ENCODE assay signal across 9 cellular contexts in genomic region chr16:89443727-89444084, GRCh38. TPM values are rescaled to one million over a fixed set of nuclear protein-coding genes. Genes with fewer than 3 reads are reported as not detected.
A peak's percentile ranks its signal among the peaks of the same experiment; 100 is the strongest.
DNase-seq lines count a peak whose midpoint lies in the region; ATAC-seq and TF ChIP-seq lines count a peak whose summit lies in the region.
"Had no signal": no experiment of that assay in that cellular context is flagged by ENCODE, and none has a peak within 500 bp of the region (broad histone marks: within the 10 kb centered on the region; RNA-seq: fewer than 3 reads in every experiment).

No MANE protein-coding gene starts in this region.

- H3K27me3 Mint-ChIP-seq in activated CD4-positive, alpha-beta T cell treated with anti-CD3 and anti-CD28 coated beads, Interleukin-2, amount 10 ng/mL, durations not matched to agents 24 days and 14 days, result no peaks in the 10 kb centered on the region
- no peaks in the 10 kb centered on the region for H3K27me3 Mint-ChIP-seq in activated naive CD8-positive, alpha-beta T cell
- H3K27me3 Mint-ChIP-seq in stimulated activated naive CD8-positive, alpha-beta T cell treated with anti-CD3 and anti-CD28 coated beads, Interleukin-15, amount 100 ng/mL, for 72 hours, result no peaks in the 10 kb centered on the region
- peaks cover 23% of the 10 kb centered on the region for H3K27me3 Mint-ChIP-seq in endothelial cell (ENCODE audit: unreplicated experiment)

- H3K4me3 Mint-ChIP-seq in activated CD4-positive, alpha-beta T cell treated with anti-CD3 and anti-CD28 coated beads, Interleukin-2, amount 10 ng/mL, durations not matched to agents 24 days and 14 days, result no peak overlapping the region
- peak overlapping the region; percentile 60 for H3K4me3 Mint-ChIP-seq in activated naive CD8-positive, alpha-beta T cell
- H3K4me3 Mint-ChIP-seq in stimulated activated naive CD8-positive, alpha-beta T cell treated with anti-CD3 and anti-CD28 coated beads, Interleukin-15, amount 100 ng/mL, for 72 hours, result peak overlapping the region; percentile 68 to 71
- H3K4me3 Mint-ChIP-seq in endothelial cell (ENCODE audit: unreplicated experiment), result no peak overlapping the region

- ATAC-seq in left colon (peak; percentile 68), GM18498 (IDR thresholded peaks at IDR 0.05; ENCODE audit: unreplicated experiment) (no peak)
- no peak for ATAC-seq in stimulated activated naive CD8-positive, alpha-beta T cell treated with anti-CD3 and anti-CD28 coated beads, Interleukin-15, amount 100 ng/mL, for 72 hours

- intact Hi-C loops in activated CD4-positive, alpha-beta T cell treated with anti-CD3 and anti-CD28 coated beads, Interleukin-2, amount 10 ng/mL, durations not matched to agents 24 days and 14 days (cut with micrococcal nuclease), result loop anchor here (5.0 kb wide), 1 partner anchor 36 kb away; no protein-coding TSS in a partner anchor
- intact Hi-C loops in left colon (cut with DNase I, micrococcal nuclease), result no loop called here

- H3K36me3 Mint-ChIP-seq in activated CD4-positive, alpha-beta T cell treated with anti-CD3 and anti-CD28 coated beads, Interleukin-2, amount 10 ng/mL, durations not matched to agents 24 days and 14 days (ENCODE audit: low read depth), result peaks cover 12% of the 10 kb centered on the region
- H3K36me3 Mint-ChIP-seq in activated naive CD8-positive, alpha-beta T cell, result no peaks in the 10 kb centered on the region
- peaks cover 3% of the 10 kb centered on the region for H3K36me3 Mint-ChIP-seq in endothelial cell (ENCODE audit: low read depth, unreplicated experiment)

- H3K27ac Mint-ChIP-seq in activated CD4-positive, alpha-beta T cell treated with anti-CD3 and anti-CD28 coated beads, Interleukin-2, amount 10 ng/mL, durations not matched to agents 24 days and 14 days, result peak overlapping the region; percentile 10
- peak overlapping the region; percentile 82 for H3K27ac Mint-ChIP-seq in activated naive CD8-positive, alpha-beta T cell
- peak overlapping the region in 1 of 2 donors; percentile 82 for H3K27ac Mint-ChIP-seq in stimulated activated naive CD8-positive, alpha-beta T cell treated with anti-CD3 and anti-CD28 coated beads, Interleukin-15, amount 100 ng/mL, for 72 hours
- no peak overlapping the region for H3K27ac Mint-ChIP-seq in endothelial cell (ENCODE audit: unreplicated experiment)

- peaks cover 90% of the 10 kb centered on the region for H3K4me1 Mint-ChIP-seq in activated CD4-positive, alpha-beta T cell treated with anti-CD3 and anti-CD28 coated beads, Interleukin-2, amount 10 ng/mL, durations not matched to agents 24 days and 14 days
- H3K4me1 Mint-ChIP-seq in activated naive CD8-positive, alpha-beta T cell (ENCODE audit: low read depth), result peaks cover 94% of the 10 kb centered on the region
- H3K4me1 Mint-ChIP-seq in stimulated activated naive CD8-positive, alpha-beta T cell treated with anti-CD3 and anti-CD28 coated beads, Interleukin-15, amount 100 ng/mL, for 72 hours, result peaks cover 99% of the 10 kb centered on the region
- H3K4me1 Mint-ChIP-seq in endothelial cell (ENCODE audit: unreplicated experiment), result peaks cover 71% of the 10 kb centered on the region

- TF ChIP-seq CTCF in endothelial cell (IDR thresholded peaks at IDR 0.05; ENCODE audit: unreplicated experiment), result no peak

- no peak for DNase-seq in activated CD4-positive, alpha-beta T cell treated with anti-CD3 and anti-CD28 coated beads, Interleukin-2, amount 10 ng/mL, durations not matched to agents 24 days and 14 days
- DNase-seq in activated CD4-positive, alpha-beta T cell treated with anti-CD3 and anti-CD28 coated beads, Interleukin-2, amount 50 U/mL, for 48 hours, result no peak
- peak in 1 of 2 donors; percentile 52 for DNase-seq in left colon
- DNase-seq in stimulated activated naive CD8-positive, alpha-beta T cell treated with anti-CD3 and anti-CD28 coated beads, Interleukin-15, amount 100 ng/mL, for 72 hours, result no peak
- no peak for DNase-seq in occipital lobe (lab: John Stamatoyannopoulos, UW)
- no peak for DNase-seq in endothelial cell (ENCODE audit: low spot score)

- no peaks in the 10 kb centered on the region for H3K9me3 Mint-ChIP-seq in activated CD4-positive, alpha-beta T cell treated with anti-CD3 and anti-CD28 coated beads, Interleukin-2, amount 10 ng/mL, durations not matched to agents 24 days and 14 days
- H3K9me3 Mint-ChIP-seq in activated naive CD8-positive, alpha-beta T cell (ENCODE audit: low read depth), result no peaks in the 10 kb centered on the region
- no peaks in the 10 kb centered on the region for H3K9me3 Mint-ChIP-seq in stimulated activated naive CD8-positive, alpha-beta T cell treated with anti-CD3 and anti-CD28 coated beads, Interleukin-15, amount 100 ng/mL, for 72 hours
- H3K9me3 Mint-ChIP-seq in endothelial cell (ENCODE audit: unreplicated experiment), result no peaks in the 10 kb centered on the region
- H3K9me3 Mint-ChIP-seq: IgD-negative memory B cell had no signal

RNA-seq across cellular contexts. Expression of gene ANKRD11, which starts 46.7 kb away (rescaled TPM):
- 152 TPM in 2 replicates for total RNA-seq in activated CD4-positive, alpha-beta T cell treated with anti-CD3 and anti-CD28 coated beads, Interleukin-2, amount 10 ng/mL, durations not matched to agents 24 days and 14 days
- total RNA-seq in left colon, result 100 to 1,000 TPM in 1 of 2 donors, 10 to 100 TPM in 1; 82.5 to 135 TPM
- total RNA-seq in occipital lobe, result 27.5 TPM
- total RNA-seq in endothelial cell (ENCODE audit: unreplicated experiment), result 165 TPM

Comparison
In these comparisons a context has a peak if more than half of its experiments do, and no peak if none do; other contexts are left out.
1. H3K4me3 Mint-ChIP-seq: peak in activated naive CD8-positive, alpha-beta T cell (single experiment) and stimulated activated naive CD8-positive, alpha-beta T cell treated with anti-CD3 and anti-CD28 coated beads, Interleukin-15, amount 100 ng/mL, for 72 hours (2 of 2); none in activated CD4-positive, alpha-beta T cell treated with anti-CD3 and anti-CD28 coated beads, Interleukin-2, amount 10 ng/mL, durations not matched to agents 24 days and 14 days (single experiment) and endothelial cell (single experiment).